In genomic region chr22:38269466-38269865, GRCh38 we compare ENCODE assay signal across 23 cellular contexts. TPM values are rescaled to one million over a fixed set of nuclear protein-coding genes. Genes with fewer than 3 reads are reported as not detected.
A peak's percentile ranks its signal among the peaks of the same experiment; 100 is the strongest.
DNase-seq lines count a peak whose midpoint lies in the region; ATAC-seq and TF ChIP-seq lines count a peak whose summit lies in the region.
"Had no signal": no experiment of that assay in that cellular context is flagged by ENCODE, and none has a peak within 500 bp of the region (broad histone marks: within the 10 kb centered on the region; RNA-seq: fewer than 3 reads in every experiment).

No MANE protein-coding gene starts in this region.

- BruUV-seq in OCI-LY7 (replicated peaks; lab: Mats Ljungman, UMichigan), result no TSS peak

- POLR2A ChIA-PET in CD8-positive, alpha-beta memory T cell (lab: Charles Lee), result no interaction called here
- POLR2A ChIA-PET in OCI-LY7 (lab: Charles Lee), result interaction anchor here (2.0 kb wide), 1 partner anchor 13 kb away, joined by 5 read pairs; no protein-coding TSS in a partner anchor

- intact Hi-C loops in esophagus muscularis mucosa (cut with DNase I), result loop anchor here (10.0 kb wide), 1 partner anchor 85 kb away; no protein-coding TSS in a partner anchor
- intact Hi-C loops in psoas muscle (cut with DNase I), result no loop called here
- intact Hi-C loops in OCI-LY7 (cut with micrococcal nuclease; ENCODE audit: unreplicated experiment), result no loop called here

- peak overlapping the region; percentile 89 to 100 (median 98); a peak in 20 of 22 replicates for H3K4me2 ChIP-seq in BLaER1 treated with 17β-estradiol and CSF1 and Interleukin-3, amounts not matched to agents 10 nM and 100 nM
- H3K4me2 ChIP-seq in OCI-LY7 (ENCODE audit: low read length), result no peak overlapping the region

- DNase-seq in CD8-positive, alpha-beta memory T cell, result no peak
- DNase-seq in esophagus muscularis mucosa (ENCODE audit: extremely low spot score) (no peak), psoas muscle (no peak), KBM-7 (no peak), A172 (ENCODE audit: low spot score) (no peak), OCI-LY7 (ENCODE audit: low spot score) (no peak)
- DNase-seq: activated CD4-positive, alpha-beta T cell treated with anti-CD3 and anti-CD28 coated beads, Interleukin-2, amount 50 U/mL, for 48 hours; DMS53; effector CD4-positive, alpha-beta T cell; erythroblast; foreskin keratinocyte; GF-D8; NCI-H146; NCI-H524 treated with DMSO at 0.1 percent for 48 hours; pancreas; stimulated activated CD8-positive, alpha-beta memory T cell treated with anti-CD3 and anti-CD28 coated beads, Interleukin-4, amount 100 ng/mL, for 48 hours; uterus; WERI-Rb-1 had no signal

- TF ChIP-seq CTCF in esophagus muscularis mucosa (IDR thresholded peaks at IDR 0.05) (no peak), psoas muscle (IDR thresholded peaks at IDR 0.05) (no peak), OCI-LY7 (conservative IDR thresholded peaks at IDR 0.05; ENCODE audit: low read length) (no peak)

- no peaks in the 10 kb centered on the region for H3K27me3 Mint-ChIP-seq in CD8-positive, alpha-beta memory T cell

- no peak overlapping the region for H2AFZ ChIP-seq in OCI-LY7 (ENCODE audit: low read length)

- 91% methylated on average over 7 of the region's 7 CpGs for WGBS in esophagus muscularis mucosa
- 70 to 90% (median 72%) methylated on average over 7 of the region's 7 CpGs for WGBS in psoas muscle, 3 donors

- H3K36me3 ChIP-seq in BLaER1 treated with 17β-estradiol and CSF1 and Interleukin-3, amounts not matched to agents 10 nM and 100 nM, result peaks cover 0 to 23% (median 7%) of the 10 kb centered on the region in 11 experiments; a peak in 13 of 22 replicates
- no peaks in the 10 kb centered on the region for H3K36me3 ChIP-seq in CD8-positive, alpha-beta memory T cell (ENCODE audit: insufficient read depth, low read length)
- peaks cover 0 to 14% (median 0%) of the 10 kb centered on the region in 4 donors for H3K36me3 ChIP-seq in esophagus muscularis mucosa
- no peaks in the 10 kb centered on the region for H3K36me3 ChIP-seq in psoas muscle (ENCODE audit: insufficient read depth in 1 of 2, low read depth in 1 of 2)
- H3K36me3 ChIP-seq in OCI-LY7 (ENCODE audit: insufficient read depth, low read length), result peaks cover 14% of the 10 kb centered on the region; the same call in 1 of the 2 replicates
- H3K36me3 ChIP-seq: pancreas, uterus had no signal

- peak overlapping the region in 5 of 8 donors; percentile 58 to 96 (median 92) for H3K27ac Mint-ChIP-seq in CD8-positive, alpha-beta memory T cell

- no peaks in the 10 kb centered on the region for H3K9me2 ChIP-seq in OCI-LY7 (ENCODE audit: insufficient read depth, low read length)

- no peaks in the 10 kb centered on the region for H3K9me3 Mint-ChIP-seq in CD8-positive, alpha-beta memory T cell

- peaks cover 61 to 82% (median 69%) of the 10 kb centered on the region in 3 donors for H3K4me1 Mint-ChIP-seq in CD8-positive, alpha-beta memory T cell

- in situ Hi-C loops in KBM-7 (cut with MboI; ENCODE audit: low pct_unique_long_range_greater_than_20kb, low sequenced_read_pairs), result no loop called here

- no peaks in the 10 kb centered on the region for H3K9me3 ChIP-seq in BLaER1 treated with 17β-estradiol and CSF1 and Interleukin-3, amounts not matched to agents 10 nM and 100 nM (replicated peaks in 1 of 11)
- no peaks in the 10 kb centered on the region for H3K9me3 ChIP-seq in CD8-positive, alpha-beta memory T cell (ENCODE audit: low read length)
- no peaks in the 10 kb centered on the region for H3K9me3 ChIP-seq in esophagus muscularis mucosa
- H3K9me3 ChIP-seq in psoas muscle, result no peaks in the 10 kb centered on the region
- no peaks in the 10 kb centered on the region for H3K9me3 ChIP-seq in OCI-LY7 (ENCODE audit: low read length)
- H3K9me3 ChIP-seq: pancreas, uterus had no signal

- peaks cover 11 to 53% (median 31%) of the 10 kb centered on the region in 11 experiments; a peak in 19 of 22 replicates for H4K20me1 ChIP-seq in BLaER1 treated with 17β-estradiol and CSF1 and Interleukin-3, amounts not matched to agents 10 nM and 100 nM
- peaks cover 14% of the 10 kb centered on the region for H4K20me1 ChIP-seq in OCI-LY7 (ENCODE audit: insufficient read depth, low read length)

- ATAC-seq in psoas muscle, result no peak
- ATAC-seq: foreskin keratinocyte, K562, pancreas, sciatic nerve, SK-N-SH treated with all-trans-retinoic acid at 6 μM for 48 hours had no signal

- peaks cover 0 to 12% (median 0%) of the 10 kb centered on the region in 3 donors for H3K36me3 Mint-ChIP-seq in CD8-positive, alpha-beta memory T cell

- no peak for TF ChIP-seq POLR2A in esophagus muscularis mucosa (IDR thresholded peaks at IDR 0.05; ENCODE audit: low read depth)

- H3K27me3 ChIP-seq in BLaER1 treated with 17β-estradiol and CSF1 and Interleukin-3, amounts not matched to agents 10 nM and 100 nM, result no peaks in the 10 kb centered on the region
- H3K27me3 ChIP-seq in CD8-positive, alpha-beta memory T cell (ENCODE audit: insufficient read depth, low read length, poor library complexity, severe bottlenecking), result no peaks in the 10 kb centered on the region
- H3K27me3 ChIP-seq in esophagus muscularis mucosa (no peaks in the 10 kb centered on the region), psoas muscle (ENCODE audit: insufficient read depth in 3 of 3, low read length in 2 of 3) (no peaks in the 10 kb centered on the region)
- H3K27me3 ChIP-seq: foreskin keratinocyte, pancreas, uterus had no signal

- H3K9ac ChIP-seq in BLaER1 treated with 17β-estradiol and CSF1 and Interleukin-3, amounts not matched to agents 10 nM and 100 nM, result peak overlapping the region in 4 of 11 experiments; percentile 2 to 95 (median 32); a peak in 3 of 22 replicates

- no peak for TF ChIP-seq EP300 in esophagus muscularis mucosa (IDR thresholded peaks at IDR 0.05)

- H3K4me3 Mint-ChIP-seq in CD8-positive, alpha-beta memory T cell, result peak overlapping the region in 1 of 7 donors; percentile 86

- H3K4me3 ChIP-seq in BLaER1 treated with 17β-estradiol and CSF1 and Interleukin-3, amounts not matched to agents 10 nM and 100 nM, result no peak overlapping the region
- H3K4me3 ChIP-seq in CD8-positive, alpha-beta memory T cell (ENCODE audit: low read length), result no peak overlapping the region
- no peak overlapping the region for H3K4me3 ChIP-seq in esophagus muscularis mucosa
- no peak overlapping the region for H3K4me3 ChIP-seq in psoas muscle
- no peak overlapping the region for H3K4me3 ChIP-seq in OCI-LY7 (ENCODE audit: low read depth, low read length, poor library complexity, severe bottlenecking)
- H3K4me3 ChIP-seq: K562, lung, pancreas, uterus had no signal

- H3K27ac ChIP-seq in BLaER1 treated with 17β-estradiol and CSF1 and Interleukin-3, amounts not matched to agents 10 nM and 100 nM, result peak overlapping the region in 2 of 11 experiments; percentile 32 to 43; a peak in 2 of 22 replicates
- H3K27ac ChIP-seq in CD8-positive, alpha-beta memory T cell (ENCODE audit: low read depth, low read length), result no peak overlapping the region
- H3K27ac ChIP-seq in esophagus muscularis mucosa (replicated peaks in 1 of 4) (peak overlapping the region; percentile 55 to 96 (median 94)), psoas muscle (peak overlapping the region; percentile 87), OCI-LY7 (ENCODE audit: low read depth, low read length, poor library complexity, severe bottlenecking) (no peak overlapping the region)
- H3K27ac ChIP-seq: foreskin keratinocyte, pancreas, WERI-Rb-1 had no signal

- H3K4me1 ChIP-seq in BLaER1 treated with 17β-estradiol and CSF1 and Interleukin-3, amounts not matched to agents 10 nM and 100 nM, result peaks cover 67 to 82% (median 77%) of the 10 kb centered on the region in 10 experiments
- peaks cover 51% of the 10 kb centered on the region for H3K4me1 ChIP-seq in CD8-positive, alpha-beta memory T cell (ENCODE audit: insufficient read depth, low read length)
- H3K4me1 ChIP-seq in esophagus muscularis mucosa (peaks cover 80 to 89% (median 86%) of the 10 kb centered on the region in 4 donors), psoas muscle (peaks cover 45% of the 10 kb centered on the region), OCI-LY7 (ENCODE audit: insufficient read depth, low read length, poor library complexity, severe bottlenecking) (peaks cover 58% of the 10 kb centered on the region)
- H3K4me1 ChIP-seq: foreskin keratinocyte had no signal

- peaks cover 36% of the 10 kb centered on the region; the same call in 1 of the 2 replicates for H3K79me2 ChIP-seq in OCI-LY7 (ENCODE audit: insufficient read depth, low read depth, low read length)

- CTCF ChIA-PET in CD8-positive, alpha-beta memory T cell (lab: Charles Lee), result no interaction called here
- CTCF ChIA-PET in OCI-LY7 (lab: Charles Lee; ENCODE audit: unreplicated experiment), result no interaction called here

RNA-seq across cellular contexts. Expression of gene TMEM184B, which starts 3.3 kb away (rescaled TPM):
- 10 to 100 TPM; 29.0 to 31.7 TPM for total RNA-seq in CD8-positive, alpha-beta memory T cell
- polyA plus RNA-seq in CD8-positive, alpha-beta memory T cell, result 23.4 TPM
- total RNA-seq in esophagus muscularis mucosa (100 to 1,000 TPM in 1 of 4 donors, 10 to 100 TPM in 3; 39.4 to 108 (median 75.3) TPM), psoas muscle (10 to 100 TPM; 23.2 to 40.3 (median 30.3) TPM), OCI-LY7 (2022) (37.8 and 50.2 TPM in 2 replicates)
- polyA plus RNA-seq in psoas muscle, result 10 to 100 TPM; 13.6 to 28.2 (median 24.8) TPM
- total RNA-seq in A172 (2014; rRNA removed; shearing (Covaris generic)), result 21.5 and 33.8 TPM in 2 replicates
- 11.1 and 19.1 TPM in 2 replicates for total RNA-seq in OCI-LY7 (2014; rRNA removed; shearing (Covaris generic))

RNA-seq across cellular contexts. Expression of gene CSNK1E, which starts 47.8 kb away (rescaled TPM):
- total RNA-seq in CD8-positive, alpha-beta memory T cell, result 100 to 1,000 TPM; 102 to 105 TPM
- 14.1 TPM for polyA plus RNA-seq in CD8-positive, alpha-beta memory T cell
- total RNA-seq in esophagus muscularis mucosa (100 to 1,000 TPM in 1 of 4 donors, 10 to 100 TPM in 3; 67.9 to 102 (median 91.7) TPM), psoas muscle (10 to 100 TPM; 41.4 to 61.8 (median 49.0) TPM), OCI-LY7 (2022) (203 and 211 TPM in 2 replicates)
- polyA plus RNA-seq in psoas muscle, result 100 to 1,000 TPM in 1 of 3 donors, 10 to 100 TPM in 2; 33.4 to 193 (median 63.6) TPM
- total RNA-seq in A172 (2014; rRNA removed; shearing (Covaris generic)), result 61.3 and 67.5 TPM in 2 replicates
- 152 and 182 TPM in 2 replicates for total RNA-seq in OCI-LY7 (2014; rRNA removed; shearing (Covaris generic))

Comparison
In these comparisons a context has a peak if more than half of its experiments do, and no peak if none do; other contexts are left out.
1. H3K27ac ChIP-seq: peak in esophagus muscularis mucosa (4 of 4) and psoas muscle (single experiment); none in CD8-positive, alpha-beta memory T cell (single experiment) and OCI-LY7 (single experiment).